ENCODE assay signal across 8 cellular contexts in genomic region chr22:18056161-18056666, GRCh38. TPM values are rescaled to one million over a fixed set of nuclear protein-coding genes. Genes with fewer than 3 reads are reported as not detected.
DNase-seq lines count a peak whose midpoint lies in the region; ATAC-seq lines count a peak whose summit lies in the region.

No MANE protein-coding gene starts in this region.

- peak; percentile 85 for DNase-seq in Ammon's horn (ENCODE audit: low spot score)
- DNase-seq in amniotic stem cell (lab: John Stamatoyannopoulos, UW): peak; percentile 50
- DNase-seq in iris pigment epithelial cell (ENCODE audit: low read depth): peak; percentile 53
- no peak for DNase-seq in stimulated activated naive CD8-positive, alpha-beta T cell treated with anti-CD3 and anti-CD28 coated beads, Interleukin-15, Interleukin-2, amounts not matched to agents 100 U/mL and 50 U/mL, for 24 hours
- DNase-seq in iPS-NIHi7 (ENCODE audit: extremely low spot score): no peak

- peak overlapping the region; percentile 100 for H3K27ac ChIP-seq in temporal lobe (ENCODE audit: low read depth, low read length)

- ATAC-seq in HG03354 (IDR thresholded peaks at IDR 0.05; ENCODE audit: poor library complexity, severe bottlenecking, unreplicated experiment): peak; percentile 37
- ATAC-seq in GM21447 (IDR thresholded peaks at IDR 0.05; ENCODE audit: unreplicated experiment): no peak
- no peak for ATAC-seq in stimulated activated naive CD8-positive, alpha-beta T cell treated with anti-CD3 and anti-CD28 coated beads, Interleukin-15, Interleukin-2, amounts not matched to agents 100 U/mL and 50 U/mL, for 24 hours

RNA-seq across cellular contexts. Expression of gene PEX26, which starts 21.6 kb away (rescaled TPM):
- total RNA-seq in temporal lobe: 14.8 TPM

RNA-seq across cellular contexts. Expression of gene MICAL3, which starts 31.9 kb away (rescaled TPM):
- 56.5 TPM for total RNA-seq in temporal lobe

RNA-seq across cellular contexts. Expression of gene TUBA8, which starts 54.4 kb away (rescaled TPM):
- 0.98 TPM for total RNA-seq in temporal lobe

Comparison
In these comparisons a context has a peak if more than half of its experiments do, and no peak if none do; other contexts are left out.
1. DNase-seq: peak in Ammon's horn (single experiment), amniotic stem cell (single experiment) and iris pigment epithelial cell (single experiment); none in stimulated activated naive CD8-positive, alpha-beta T cell treated with anti-CD3 and anti-CD28 coated beads, Interleukin-15, Interleukin-2, amounts not matched to agents 100 U/mL and 50 U/mL, for 24 hours (single experiment) and iPS-NIHi7 (single experiment).